In the genomic region with DNA sequence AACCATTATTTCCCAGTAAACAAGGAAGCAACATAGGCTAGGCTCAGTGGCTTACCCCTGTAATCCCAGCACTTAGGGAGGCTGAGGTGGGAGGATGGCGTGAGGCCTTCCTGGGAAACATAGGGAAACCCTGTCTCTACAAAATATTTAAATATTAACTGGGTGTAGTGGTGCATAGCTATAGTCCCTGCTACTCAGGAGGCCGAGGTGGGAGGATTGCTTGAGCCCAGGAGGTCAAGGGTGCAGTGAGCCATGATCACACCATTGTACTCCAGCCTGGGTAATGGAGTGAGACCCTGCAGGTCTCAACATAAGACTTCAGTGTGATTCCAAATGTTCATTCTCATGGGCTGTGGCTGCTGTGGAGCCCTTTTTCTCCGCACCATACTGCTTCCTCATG, we compare ENCODE assay signal across 22 cellular contexts.
"Had no signal": no experiment of that assay in that cellular context is flagged by ENCODE, and none has a peak within 500 bp of the region (broad histone marks: within the 10 kb centered on the region; RNA-seq: fewer than 3 reads in every experiment).

No MANE protein-coding gene starts in this region.

- H3K36me3 ChIP-seq: heart left ventricle had no signal

- ATAC-seq: activated CD4-positive, alpha-beta T cell treated with anti-CD3 and anti-CD28 coated beads for 36 hours; activated naive CD4-positive, alpha-beta T cell treated with anti-CD3 and anti-CD28 coated beads, Interleukin-2, amount 50 U/mL, for 72 hours; activated T-cell treated with anti-CD3 and anti-CD28 coated beads, Interleukin-2, amount 50 U/mL, for 72 hours; heart left ventricle; natural killer cell; right cardiac atrium; T-helper 17 cell had no signal

- H3K27ac Mint-ChIP-seq: activated CD4-positive, alpha-beta memory T cell treated with anti-CD3 and anti-CD28 coated beads, Interleukin-2, amount 10 ng/mL, durations not matched to agents 7 days and 5 days; activated CD4-positive, alpha-beta T cell treated with anti-CD3 and anti-CD28 coated beads for 36 hours; activated naive CD4-positive, alpha-beta T cell treated with anti-CD3 and anti-CD28 coated beads, Interleukin-2, amount 50 U/mL, for 72 hours; activated T-cell treated with anti-CD3 and anti-CD28 coated beads, Interleukin-2, amount 50 U/mL, for 72 hours; natural killer cell; progenitor cell of endocrine pancreas; T-helper 17 cell had no signal

- H3K36me3 Mint-ChIP-seq: activated naive CD4-positive, alpha-beta T cell treated with anti-CD3 and anti-CD28 coated beads, Interleukin-2, amount 50 U/mL, for 72 hours; natural killer cell had no signal

- FAIRE-seq: frontal cortex had no signal

- H3K27me3 Mint-ChIP-seq: activated CD4-positive, alpha-beta memory T cell treated with anti-CD3 and anti-CD28 coated beads, Interleukin-2, amount 10 ng/mL, durations not matched to agents 7 days and 5 days; activated CD4-positive, alpha-beta T cell treated with anti-CD3 and anti-CD28 coated beads for 36 hours; progenitor cell of endocrine pancreas had no signal

- H3K4me3 ChIP-seq: heart left ventricle, left lung, skin epidermis, tibial nerve had no signal

- H3K4me1 ChIP-seq: heart left ventricle had no signal

- H3K9me3 Mint-ChIP-seq: activated CD4-positive, alpha-beta memory T cell treated with anti-CD3 and anti-CD28 coated beads, Interleukin-2, amount 10 ng/mL, durations not matched to agents 7 days and 5 days; activated naive CD4-positive, alpha-beta T cell treated with anti-CD3 and anti-CD28 coated beads, Interleukin-2, amount 50 U/mL, for 72 hours; activated T-cell treated with anti-CD3 and anti-CD28 coated beads, Interleukin-2, amount 50 U/mL, for 72 hours; natural killer cell had no signal

- H3K4me1 Mint-ChIP-seq: activated CD4-positive, alpha-beta memory T cell treated with anti-CD3 and anti-CD28 coated beads, Interleukin-2, amount 10 ng/mL, durations not matched to agents 7 days and 5 days; activated CD4-positive, alpha-beta T cell treated with anti-CD3 and anti-CD28 coated beads for 36 hours; natural killer cell; T-helper 17 cell had no signal

- H3K27ac ChIP-seq: heart left ventricle, skin epidermis, WERI-Rb-1 had no signal

- H3K9me3 ChIP-seq: heart left ventricle, left lung, tibial nerve had no signal

- H3K4me3 Mint-ChIP-seq: activated CD4-positive, alpha-beta memory T cell treated with anti-CD3 and anti-CD28 coated beads, Interleukin-2, amount 10 ng/mL, durations not matched to agents 7 days and 5 days; activated CD4-positive, alpha-beta T cell treated with anti-CD3 and anti-CD28 coated beads for 36 hours; activated T-cell treated with anti-CD3 and anti-CD28 coated beads, Interleukin-2, amount 50 U/mL, for 72 hours; natural killer cell; T-helper 17 cell had no signal

- DNase-seq: activated CD4-positive, alpha-beta memory T cell treated with anti-CD3 and anti-CD28 coated beads, Interleukin-2, amount 10 ng/mL, durations not matched to agents 7 days and 5 days; activated CD4-positive, alpha-beta T cell treated with anti-CD3 and anti-CD28 coated beads for 36 hours; activated CD8-positive, alpha-beta memory T cell treated with anti-CD3 and anti-CD28 coated beads, Interleukin-2, amount 50 U/mL, for 4 hours; activated gamma-delta T cell; activated T-cell treated with anti-CD3 and anti-CD28 coated beads, Interleukin-2, amount 50 U/mL, for 72 hours; central memory CD4-positive, alpha-beta T cell; cortex of kidney; effector CD4-positive, alpha-beta T cell; heart left ventricle; left lung; natural killer cell; occipital lobe; right cardiac atrium; stimulated activated CD4-positive, alpha-beta T cell treated with anti-CD3 and anti-CD28 coated beads, Interleukin-4, amount 100 ng/mL, for 24 hours; stimulated activated naive CD4-positive, alpha-beta T cell; T-helper 17 cell; WERI-Rb-1 had no signal
